Comparison of ENCODE assay signal across 26 cellular contexts in the genomic region with DNA sequence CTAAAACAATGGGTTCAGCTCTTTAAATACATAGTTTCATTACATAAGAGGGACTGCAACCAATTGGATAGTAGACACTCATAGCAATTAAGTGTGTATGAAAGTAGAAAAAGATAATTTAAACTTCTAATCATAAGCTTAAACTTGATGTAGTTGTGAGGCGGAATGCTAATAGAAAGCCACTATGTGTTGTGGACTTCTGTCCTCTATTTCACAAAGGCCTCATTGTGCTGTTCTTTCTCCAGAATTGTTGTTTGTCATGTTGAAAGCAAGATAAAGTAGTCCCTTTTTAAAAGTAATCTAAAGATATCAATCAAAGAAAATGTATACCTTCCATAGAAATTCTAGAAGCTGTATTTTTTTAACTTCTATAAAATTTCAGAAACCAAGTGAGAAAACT.
"Had no signal": no experiment of that assay in that cellular context is flagged by ENCODE, and none has a peak within 500 bp of the region (broad histone marks: within the 10 kb centered on the region; RNA-seq: fewer than 3 reads in every experiment).

No MANE protein-coding gene starts in this region.

- H3K9ac ChIP-seq: KMS-11 had no signal

- H3K4me1 ChIP-seq: ascending aorta had no signal

- H3K27me3 ChIP-seq: ascending aorta had no signal

- FAIRE-seq: TTC549 had no signal

- H3K4me3 ChIP-seq: ascending aorta had no signal

- ATAC-seq: activated naive CD4-positive, alpha-beta T cell treated with anti-CD3 and anti-CD28 coated beads, Interleukin-2, amount 50 U/mL, for 72 hours; activated naive CD8-positive, alpha-beta T cell treated with anti-CD3 and anti-CD28 coated beads, Interleukin-2, amount 50 U/mL, for 24 hours; activated T-cell treated with anti-CD3 and anti-CD28 coated beads, Interleukin-2, amount 50 U/mL, for 4 hours; T-cell had no signal

- H3K4me2 ChIP-seq: KMS-11 had no signal

- H3K27ac ChIP-seq: ascending aorta, KMS-11 had no signal

- DNase-seq: activated B cell treated with CpG ODN at 0.5 μM for 24 hours; activated CD4-positive, alpha-beta memory T cell treated with anti-CD3 and anti-CD28 coated beads for 36 hours; activated CD4-positive, alpha-beta T cell treated with anti-CD3 and anti-CD28 coated beads, Interleukin-2, amount 10 ng/mL, durations not matched to agents 7 days and 5 days; activated CD8-positive, alpha-beta memory T cell treated with anti-CD3 and anti-CD28 coated beads for 24 hours; activated effector memory CD4-positive, alpha-beta T cell treated with anti-CD3 and anti-CD28 coated beads, Interleukin-2, amount 50 U/mL, for 16 hours; activated naive CD4-positive, alpha-beta T cell treated with Interleukin-2 at 50 U/mL for 16 hours; activated naive CD8-positive, alpha-beta T cell treated with anti-CD3 and anti-CD28 coated beads, Interleukin-2, amount 50 U/mL, for 24 hours; activated T-cell treated with anti-CD3 and anti-CD28 coated beads, Interleukin-2, amount 50 U/mL, for 4 hours; amniotic stem cell; NCI-H1092 treated with DMSO at 0.1 percent for 48 hours; NCI-H1417 treated with DMSO at 0.1 percent for 48 hours; NCI-H1694; NCI-H2029; NCI-H2107; NCI-H2171 treated with DMSO at 0.1 percent for 48 hours; NCI-H226; NCI-H526; NCI-H774; SIG-M5; T-cell; T-helper 2 cell; T1000 had no signal

- H3K36me3 ChIP-seq: ascending aorta had no signal
